ENCODE assay signal across 12 cellular contexts in the genomic region with DNA sequence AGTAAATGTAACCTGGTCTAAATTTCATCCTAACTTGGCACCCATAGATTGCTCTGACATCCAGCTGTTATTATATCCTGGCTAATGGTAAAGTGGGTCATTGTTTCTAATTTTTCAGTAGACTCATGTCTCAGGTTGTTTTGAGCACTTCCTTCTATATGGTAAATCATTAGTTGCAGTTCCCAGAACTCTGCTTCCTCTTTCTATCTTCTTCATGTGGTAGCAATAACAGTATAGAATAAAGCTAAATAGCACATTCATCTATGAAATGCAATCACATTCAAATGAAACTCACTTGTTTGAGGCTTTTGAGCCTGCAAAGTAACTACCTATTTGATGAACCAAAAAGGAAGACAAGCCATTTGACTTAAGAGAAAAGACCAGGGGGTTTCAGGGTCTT.
A peak's percentile ranks its signal among the peaks of the same experiment; 100 is the strongest.
DNase-seq lines count a peak whose midpoint lies in the region; ATAC-seq and TF ChIP-seq lines count a peak whose summit lies in the region.
"Had no signal": no experiment of that assay in that cellular context is flagged by ENCODE, and none has a peak within 500 bp of the region (broad histone marks: within the 10 kb centered on the region; RNA-seq: fewer than 3 reads in every experiment).

No MANE protein-coding gene starts in this region.

- intact Hi-C loops in colonic mucosa (cut with DNase I) (no loop called here), lower leg skin (cut with DNase I; ENCODE audit: low total_unique reads) (no loop called here)

- no peak overlapping the region for H3K27ac ChIP-seq in colonic mucosa
- no peak overlapping the region for H3K27ac ChIP-seq in CD8-positive, alpha-beta memory T cell (ENCODE audit: low read depth, low read length)
- H3K27ac ChIP-seq: BLaER1, right atrium auricular region had no signal

- H3K9me3 ChIP-seq in colonic mucosa: no peaks in the 10 kb centered on the region
- no peaks in the 10 kb centered on the region for H3K9me3 ChIP-seq in CD8-positive, alpha-beta memory T cell (ENCODE audit: low read length)
- H3K9me3 ChIP-seq: BLaER1, right atrium auricular region had no signal

- no peaks in the 10 kb centered on the region for H3K4me1 ChIP-seq in colonic mucosa
- H3K4me1 ChIP-seq in CD8-positive, alpha-beta memory T cell (ENCODE audit: insufficient read depth, low read length): peaks cover 35% of the 10 kb centered on the region
- H3K4me1 ChIP-seq: right atrium auricular region had no signal

- no peaks in the 10 kb centered on the region for H3K36me3 Mint-ChIP-seq in CD8-positive, alpha-beta memory T cell

- peak overlapping the region in 1 of 7 donors; percentile 10 for H3K4me3 Mint-ChIP-seq in CD8-positive, alpha-beta memory T cell

- POLR2A ChIA-PET in CD8-positive, alpha-beta memory T cell (lab: Charles Lee): no interaction called here

- H3K4me3 ChIP-seq in colonic mucosa (no peak overlapping the region), lower leg skin (ENCODE audit: low read depth, poor library complexity, severe bottlenecking) (no peak overlapping the region)
- no peak overlapping the region for H3K4me3 ChIP-seq in CD8-positive, alpha-beta memory T cell (ENCODE audit: low read length)
- H3K4me3 ChIP-seq: BLaER1, right atrium auricular region had no signal

- H3K27ac Mint-ChIP-seq in CD8-positive, alpha-beta memory T cell: peak overlapping the region in 2 of 8 donors; percentile 12 to 18

- H3K27me3 ChIP-seq in colonic mucosa: no peaks in the 10 kb centered on the region
- H3K27me3 ChIP-seq in CD8-positive, alpha-beta memory T cell (ENCODE audit: insufficient read depth, low read length, poor library complexity, severe bottlenecking): no peaks in the 10 kb centered on the region
- H3K27me3 ChIP-seq: BLaER1, right atrium auricular region had no signal

- no peaks in the 10 kb centered on the region for H3K9me3 Mint-ChIP-seq in CD8-positive, alpha-beta memory T cell

- TF ChIP-seq POLR2A in lower leg skin (IDR thresholded peaks at IDR 0.05): no peak

- TF ChIP-seq CTCF in colonic mucosa (IDR thresholded peaks at IDR 0.05) (no peak), lower leg skin (IDR thresholded peaks at IDR 0.05) (no peak)

- peaks cover 11 to 17% (median 13%) of the 10 kb centered on the region in 3 donors for H3K4me1 Mint-ChIP-seq in CD8-positive, alpha-beta memory T cell

- no peaks in the 10 kb centered on the region for H3K27me3 Mint-ChIP-seq in CD8-positive, alpha-beta memory T cell

- no peak overlapping the region for H3K9ac ChIP-seq in colonic mucosa (ENCODE audit: low read depth in 2 of 2, low read length in 2 of 2)
- H3K9ac ChIP-seq: BLaER1 had no signal

- ATAC-seq in GM19438 (IDR thresholded peaks at IDR 0.05; ENCODE audit: low read depth, unreplicated experiment): peak; percentile 61
- ATAC-seq in HG03097 (IDR thresholded peaks at IDR 0.05; ENCODE audit: low FRiP score, unreplicated experiment): peak; percentile 63
- ATAC-seq: left ventricle myocardium superior had no signal

- no peaks in the 10 kb centered on the region for H3K36me3 ChIP-seq in colonic mucosa
- no peaks in the 10 kb centered on the region for H3K36me3 ChIP-seq in CD8-positive, alpha-beta memory T cell (ENCODE audit: insufficient read depth, low read length)
- H3K36me3 ChIP-seq: BLaER1, right atrium auricular region had no signal

- DNase-seq in GF-D8 (lab: John Stamatoyannopoulos, UW) (peak; percentile 48), OCI-M1 (lab: John Stamatoyannopoulos, UW) (peak; percentile 61), colonic mucosa (no peak), cerebellar cortex (ENCODE audit: low spot score) (no peak), lower leg skin (ENCODE audit: low spot score in 2 of 2) (no peak)
- no peak for DNase-seq in CD8-positive, alpha-beta memory T cell
- DNase-seq: left ventricle myocardium superior, NCI-H2171 treated with DMSO at 0.1 percent for 48 hours had no signal

- CTCF ChIA-PET in CD8-positive, alpha-beta memory T cell (lab: Charles Lee): interaction anchor here (1.9 kb wide), 1 partner anchor 12 kb away, joined by 19 read pairs; no protein-coding TSS in a partner anchor

Comparison
In these comparisons a context has a peak if more than half of its experiments do, and no peak if none do; other contexts are left out.
1. DNase-seq: peak in GF-D8 (single experiment) and OCI-M1 (single experiment); none in colonic mucosa (single experiment), CD8-positive, alpha-beta memory T cell (0 of 5), cerebellar cortex (single experiment) and lower leg skin (0 of 2).